Comparison of ENCODE assay signal across 12 cellular contexts in the genomic region with DNA sequence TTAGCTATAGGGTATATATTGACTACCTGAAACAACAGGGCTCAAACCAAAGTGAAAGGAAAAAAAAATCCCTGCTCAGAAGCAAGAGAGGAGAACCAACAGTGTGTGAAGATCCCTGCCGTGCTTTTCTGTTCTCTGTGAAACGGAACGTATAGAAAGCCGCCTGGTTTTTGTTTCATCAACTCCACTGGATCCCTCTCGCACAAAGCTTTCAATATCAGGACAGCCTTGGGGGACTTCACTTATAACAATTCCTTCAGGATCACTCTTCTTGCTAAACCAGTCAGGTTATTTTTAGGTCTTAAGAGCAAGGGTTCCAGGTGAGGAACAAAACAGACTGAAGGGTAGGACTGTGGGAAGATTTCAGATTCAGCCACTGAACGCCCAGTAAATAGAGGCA.
DNase-seq lines count a peak whose midpoint lies in the region; TF ChIP-seq lines count a peak whose summit lies in the region.
"Had no signal": no experiment of that assay in that cellular context is flagged by ENCODE, and none has a peak within 500 bp of the region (broad histone marks: within the 10 kb centered on the region; RNA-seq: fewer than 3 reads in every experiment).

No MANE protein-coding gene starts in this region.

- no peaks in the 10 kb centered on the region for H3K27me3 Mint-ChIP-seq in endothelial cell (ENCODE audit: unreplicated experiment)
- H3K27me3 Mint-ChIP-seq: activated B cell treated with CpG ODN at 0.5 μM for 24 hours; stimulated activated naive CD8-positive, alpha-beta T cell treated with anti-CD3 and anti-CD28 coated beads, Interleukin-15, amount 100 ng/mL, for 72 hours had no signal

- H3K36me3 ChIP-seq in skeletal muscle tissue (ENCODE audit: control insufficient read depth in 3 of 3, insufficient read depth in 3 of 3, low read length in 3 of 3): no peaks in the 10 kb centered on the region
- H3K36me3 ChIP-seq: heart right ventricle had no signal

- no peaks in the 10 kb centered on the region for H3K9me3 ChIP-seq in skeletal muscle tissue (ENCODE audit: control insufficient read depth in 3 of 3, low read length in 3 of 3)
- H3K9me3 ChIP-seq: heart right ventricle had no signal

- peak overlapping the region; percentile 16 to 62 (median 41) for H3K9ac ChIP-seq in skeletal muscle tissue (ENCODE audit: low read depth in 1 of 3, low read length in 3 of 3)

- H3K36me3 Mint-ChIP-seq in endothelial cell (ENCODE audit: low read depth, unreplicated experiment): no peaks in the 10 kb centered on the region

- peak overlapping the region; percentile 87 for H3K27ac Mint-ChIP-seq in endothelial cell (ENCODE audit: unreplicated experiment)
- H3K27ac Mint-ChIP-seq: activated B cell treated with CpG ODN at 0.5 μM for 24 hours; stimulated activated naive CD8-positive, alpha-beta T cell treated with anti-CD3 and anti-CD28 coated beads, Interleukin-15, amount 100 ng/mL, for 72 hours had no signal

- H3K4me3 Mint-ChIP-seq in endothelial cell (ENCODE audit: unreplicated experiment): no peak overlapping the region
- H3K4me3 Mint-ChIP-seq: activated B cell treated with CpG ODN at 0.5 μM for 24 hours; stimulated activated naive CD8-positive, alpha-beta T cell treated with anti-CD3 and anti-CD28 coated beads, Interleukin-15, amount 100 ng/mL, for 72 hours had no signal

- peaks cover 0 to 4% (median 0%) of the 10 kb centered on the region in 3 donors for H3K4me1 ChIP-seq in skeletal muscle tissue (ENCODE audit: control insufficient read depth in 3 of 3, insufficient read depth in 3 of 3, low read length in 3 of 3)

- peaks cover 24% of the 10 kb centered on the region for H3K4me1 Mint-ChIP-seq in endothelial cell (ENCODE audit: unreplicated experiment)
- H3K4me1 Mint-ChIP-seq: activated B cell treated with CpG ODN at 0.5 μM for 24 hours; stimulated activated naive CD8-positive, alpha-beta T cell treated with anti-CD3 and anti-CD28 coated beads, Interleukin-15, amount 100 ng/mL, for 72 hours had no signal

- H3K27me3 ChIP-seq in skeletal muscle tissue (ENCODE audit: control insufficient read depth in 3 of 3, insufficient read depth in 3 of 3, low read length in 3 of 3): no peaks in the 10 kb centered on the region
- H3K27me3 ChIP-seq: heart right ventricle had no signal

- H3K27ac ChIP-seq in skeletal muscle tissue (ENCODE audit: low read depth, low read length): no peak overlapping the region
- H3K27ac ChIP-seq: heart right ventricle had no signal

- H3K9me3 Mint-ChIP-seq in endothelial cell (ENCODE audit: unreplicated experiment): no peaks in the 10 kb centered on the region
- H3K9me3 Mint-ChIP-seq: activated B cell treated with CpG ODN at 0.5 μM for 24 hours; stimulated activated naive CD8-positive, alpha-beta T cell treated with anti-CD3 and anti-CD28 coated beads, Interleukin-15, amount 100 ng/mL, for 72 hours had no signal

- H3K4me3 ChIP-seq in skeletal muscle tissue (ENCODE audit: low read length in 3 of 3): peak overlapping the region in 2 of 3 donors; percentile 17 to 22
- H3K4me3 ChIP-seq: heart right ventricle had no signal

- DNase-seq in NCI-H2196 (lab: John Stamatoyannopoulos, UW; ENCODE audit: unreplicated experiment): peak; percentile 12
- DNase-seq in NCI-H2196 treated with DMSO at 0.1 percent for 48 hours (lab: John Stamatoyannopoulos, UW; ENCODE audit: unreplicated experiment): no peak
- DNase-seq in NCI-H69 (lab: John Stamatoyannopoulos, UW): peak; percentile 97
- DNase-seq in endothelial cell (ENCODE audit: low spot score): no peak
- DNase-seq in D341Med (ENCODE audit: low spot score): no peak
- DNase-seq in activated naive CD4-positive, alpha-beta T cell treated with Interleukin-2 at 50 U/mL for 16 hours: no peak
- DNase-seq in stimulated activated CD4-positive, alpha-beta T cell treated with anti-CD3 and anti-CD28 coated beads, Interleukin-12 subunit alpha, Interleukin-12 subunit beta, amount 100 ng/mL, for 4 hours: no peak
- DNase-seq: activated B cell treated with CpG ODN at 0.5 μM for 24 hours; cortex of kidney; heart right ventricle; stimulated activated naive CD8-positive, alpha-beta T cell treated with anti-CD3 and anti-CD28 coated beads, Interleukin-15, amount 100 ng/mL, for 72 hours had no signal

- TF ChIP-seq CTCF in endothelial cell (IDR thresholded peaks at IDR 0.05; ENCODE audit: unreplicated experiment): no peak

Comparison
In these comparisons a context has a peak if more than half of its experiments do, and no peak if none do; other contexts are left out.
1. DNase-seq: peak in NCI-H2196 (single experiment) and NCI-H69 (single experiment); none in NCI-H2196 treated with DMSO at 0.1 percent for 48 hours (single experiment), endothelial cell (single experiment), D341Med (single experiment), activated naive CD4-positive, alpha-beta T cell treated with Interleukin-2 at 50 U/mL for 16 hours (single experiment) and stimulated activated CD4-positive, alpha-beta T cell treated with anti-CD3 and anti-CD28 coated beads, Interleukin-12 subunit alpha, Interleukin-12 subunit beta, amount 100 ng/mL, for 4 hours (single experiment).